1 cellular context compared by ENCODE assay signal in the genomic region with DNA sequence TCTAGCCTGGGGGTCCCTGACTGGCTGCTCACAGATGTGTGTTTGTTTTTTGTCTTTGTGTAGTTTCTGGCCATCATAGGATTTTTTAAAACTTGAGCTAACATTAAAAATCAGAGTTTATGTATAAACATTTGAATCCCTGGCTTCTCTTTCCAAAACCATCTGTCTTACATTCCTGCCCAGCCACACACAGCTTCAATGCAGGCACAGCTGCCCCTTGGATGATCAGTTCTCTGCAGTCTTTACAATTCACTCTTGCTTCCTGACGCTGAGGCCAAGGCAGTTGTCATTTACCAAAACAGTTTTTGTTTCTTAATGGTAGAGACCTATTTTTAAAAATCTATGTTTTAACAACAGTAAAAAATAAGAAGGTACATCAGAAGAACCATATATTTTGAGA.
TF ChIP-seq lines count a peak whose summit lies in the region.

No MANE protein-coding gene starts in this region.

TF ChIP-seq in GM23338, 12 proteins besides CTCF, POLR2A, EP300 and RAD21 (continued from another document):
- TF ChIP-seq JUNB (IDR thresholded peaks at IDR 0.05; ENCODE audit: unreplicated experiment): no peak
- TF ChIP-seq ZNF114 (CRISPR knock-in tag; IDR thresholded peaks at IDR 0.05): no peak
